In the genomic region with DNA sequence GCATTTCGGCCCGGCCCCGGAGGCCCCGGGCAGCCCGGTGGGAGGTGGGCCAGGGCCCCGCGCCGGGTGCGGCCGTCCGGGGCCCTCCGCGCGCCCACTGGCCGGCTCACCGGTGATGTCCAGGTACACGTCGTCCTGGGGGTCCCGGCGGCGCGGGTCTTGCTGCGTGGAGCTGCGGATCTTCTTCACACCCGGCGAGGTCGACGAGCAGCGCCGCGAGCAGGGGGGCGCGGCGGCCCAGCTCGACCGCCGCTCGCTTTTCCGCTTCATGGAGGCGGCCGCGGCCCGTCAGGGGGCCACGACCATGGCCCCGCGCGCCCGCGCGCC, we compare ENCODE assay signal across 1 cellular context.
TF ChIP-seq lines count a peak whose summit lies in the region.

No MANE protein-coding gene starts in this region.

TF ChIP-seq in HEK293, 187 proteins besides CTCF, POLR2A, EP300 and RAD21 (continued from another document):
- TF ChIP-seq ZBTB1 (tag by site-specific recombination; IDR thresholded peaks at IDR 0.05) = no peak
- TF ChIP-seq ZNF169 (tag by site-specific recombination; IDR thresholded peaks at IDR 0.05) = no peak
- TF ChIP-seq, protein P1, sequence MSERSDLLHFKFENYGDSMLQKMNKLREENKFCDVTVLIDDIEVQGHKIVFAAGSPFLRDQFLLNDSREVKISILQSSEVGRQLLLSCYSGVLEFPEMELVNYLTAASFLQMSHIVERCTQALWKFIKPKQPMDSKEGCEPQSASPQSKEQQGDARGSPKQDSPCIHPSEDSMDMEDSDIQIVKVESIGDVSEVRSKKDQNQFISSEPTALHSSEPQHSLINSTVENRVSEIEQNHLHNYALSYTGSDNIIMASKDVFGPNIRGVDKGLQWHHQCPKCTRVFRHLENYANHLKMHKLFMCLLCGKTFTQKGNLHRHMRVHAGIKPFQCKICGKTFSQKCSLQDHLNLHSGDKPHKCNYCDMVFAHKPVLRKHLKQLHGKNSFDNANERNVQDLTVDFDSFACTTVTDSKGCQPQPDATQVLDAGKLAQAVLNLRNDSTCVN (tag by site-specific recombination; optimal IDR thresholded peaks at IDR 0.05) = no peak
